Comparison of ENCODE assay signal across 1 cellular context in the genomic region with DNA sequence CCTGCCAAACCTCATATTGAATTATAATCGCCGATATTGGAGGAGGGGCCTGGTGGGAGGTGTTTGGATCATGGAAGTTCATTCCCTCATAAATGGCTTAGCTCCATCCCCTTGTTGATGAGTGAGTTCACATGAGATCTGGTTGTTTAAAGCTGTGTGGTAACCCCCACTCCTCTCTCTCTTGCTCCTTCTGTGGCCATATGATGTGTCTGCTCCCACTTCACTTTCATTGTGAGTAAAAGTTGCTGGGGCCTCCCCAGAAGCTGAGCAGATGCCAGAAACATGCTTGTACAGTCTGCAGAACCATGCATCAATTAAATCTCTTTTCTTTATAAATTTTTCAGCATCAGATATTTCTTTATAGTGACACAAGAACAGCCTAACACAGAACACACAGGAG.
TF ChIP-seq lines count a peak whose summit lies in the region.

No MANE protein-coding gene starts in this region.

TF ChIP-seq in IMR-90, 13 proteins besides CTCF, POLR2A, EP300 and RAD21 (continued from another document):
- TF ChIP-seq MXI1 (IDR thresholded peaks at IDR 0.05; ENCODE audit: borderline replicate concordance, low read depth, low read length) = no peak
- TF ChIP-seq, protein P1, sequence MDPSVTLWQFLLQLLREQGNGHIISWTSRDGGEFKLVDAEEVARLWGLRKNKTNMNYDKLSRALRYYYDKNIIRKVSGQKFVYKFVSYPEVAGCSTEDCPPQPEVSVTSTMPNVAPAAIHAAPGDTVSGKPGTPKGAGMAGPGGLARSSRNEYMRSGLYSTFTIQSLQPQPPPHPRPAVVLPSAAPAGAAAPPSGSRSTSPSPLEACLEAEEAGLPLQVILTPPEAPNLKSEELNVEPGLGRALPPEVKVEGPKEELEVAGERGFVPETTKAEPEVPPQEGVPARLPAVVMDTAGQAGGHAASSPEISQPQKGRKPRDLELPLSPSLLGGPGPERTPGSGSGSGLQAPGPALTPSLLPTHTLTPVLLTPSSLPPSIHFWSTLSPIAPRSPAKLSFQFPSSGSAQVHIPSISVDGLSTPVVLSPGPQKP (IDR thresholded peaks at IDR 0.05; ENCODE audit: borderline replicate concordance, low read depth, low read length) = no peak
- TF ChIP-seq CEBPB (IDR thresholded peaks at IDR 0.05; ENCODE audit: low read depth, low read length) = no peak
- TF ChIP-seq, protein P2, sequence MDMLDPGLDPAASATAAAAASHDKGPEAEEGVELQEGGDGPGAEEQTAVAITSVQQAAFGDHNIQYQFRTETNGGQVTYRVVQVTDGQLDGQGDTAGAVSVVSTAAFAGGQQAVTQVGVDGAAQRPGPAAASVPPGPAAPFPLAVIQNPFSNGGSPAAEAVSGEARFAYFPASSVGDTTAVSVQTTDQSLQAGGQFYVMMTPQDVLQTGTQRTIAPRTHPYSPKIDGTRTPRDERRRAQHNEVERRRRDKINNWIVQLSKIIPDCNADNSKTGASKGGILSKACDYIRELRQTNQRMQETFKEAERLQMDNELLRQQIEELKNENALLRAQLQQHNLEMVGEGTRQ (IDR thresholded peaks at IDR 0.05; ENCODE audit: low read depth, low read length) = no peak
- no peak for TF ChIP-seq RCOR1 (IDR thresholded peaks at IDR 0.05; ENCODE audit: insufficient replicate concordance, low read length)
- no peak for TF ChIP-seq FOS (IDR thresholded peaks at IDR 0.05; ENCODE audit: low read depth, low read length)
- no peak for TF ChIP-seq NFE2L2 (IDR thresholded peaks at IDR 0.05; ENCODE audit: low read depth, low read length)
- TF ChIP-seq MAFK (IDR thresholded peaks at IDR 0.05; ENCODE audit: low read depth, low read length) = no peak
- TF ChIP-seq RFX5 (IDR thresholded peaks at IDR 0.05; ENCODE audit: low read depth, low read length) = no peak
- no peak for TF ChIP-seq BHLHE40 (IDR thresholded peaks at IDR 0.05; ENCODE audit: low read depth, low read length)
- TF ChIP-seq SMC3 (IDR thresholded peaks at IDR 0.05; ENCODE audit: low read depth, low read length) = no peak
